Comparison of ENCODE assay signal across 1 cellular context in the genomic region with DNA sequence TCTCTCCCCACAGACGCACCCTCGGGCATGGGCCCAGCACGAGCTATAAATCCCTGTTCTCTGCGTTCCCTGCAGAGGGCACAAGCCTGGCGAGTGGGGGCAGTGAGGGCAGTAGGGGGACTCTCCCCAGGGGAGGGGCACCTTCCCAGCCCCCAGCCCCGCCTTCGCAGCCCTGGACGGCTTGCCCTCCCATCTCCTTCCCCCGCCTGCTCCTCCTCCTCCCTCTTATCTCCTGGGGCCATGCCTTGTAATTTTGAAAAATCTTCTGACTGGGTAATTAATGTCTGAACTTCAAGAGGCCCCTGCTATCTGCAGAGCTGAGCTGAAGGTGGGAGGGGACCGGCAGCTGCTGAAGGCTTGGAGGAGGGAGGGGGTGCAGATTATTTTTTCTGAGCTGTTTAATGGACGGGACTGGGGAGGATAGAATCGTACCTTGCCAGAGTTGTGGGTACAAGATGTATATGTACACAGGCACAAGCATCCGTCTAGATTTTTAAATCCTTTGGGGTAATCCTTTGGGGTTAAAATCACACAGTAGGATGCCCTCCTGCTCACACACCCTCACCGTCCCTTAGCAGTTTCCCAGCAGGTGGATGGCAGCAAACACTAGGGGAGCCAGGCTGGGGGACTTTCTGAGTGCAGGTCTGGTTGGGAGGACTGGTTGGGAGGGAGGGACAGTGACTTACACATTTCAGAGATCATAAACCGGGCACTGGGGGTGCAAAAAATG.
TF ChIP-seq lines count a peak whose summit lies in the region.

No MANE protein-coding gene starts in this region.

TF ChIP-seq in K562, 482 proteins besides CTCF, POLR2A, EP300 and RAD21 (continued from another document):
- peak; percentile 70 for TF ChIP-seq HMGN3 (IDR thresholded peaks at IDR 0.05; ENCODE audit: borderline replicate concordance, extremely low read depth, insufficient read length, low read depth, low read length)
- TF ChIP-seq, protein P1, sequence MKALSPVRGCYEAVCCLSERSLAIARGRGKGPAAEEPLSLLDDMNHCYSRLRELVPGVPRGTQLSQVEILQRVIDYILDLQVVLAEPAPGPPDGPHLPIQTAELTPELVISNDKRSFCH (CRISPR knock-in tag; IDR thresholded peaks at IDR 0.05): no peak
- TF ChIP-seq, protein P1 (tag; IDR thresholded peaks at IDR 0.05): no peak
- TF ChIP-seq, protein P2, sequence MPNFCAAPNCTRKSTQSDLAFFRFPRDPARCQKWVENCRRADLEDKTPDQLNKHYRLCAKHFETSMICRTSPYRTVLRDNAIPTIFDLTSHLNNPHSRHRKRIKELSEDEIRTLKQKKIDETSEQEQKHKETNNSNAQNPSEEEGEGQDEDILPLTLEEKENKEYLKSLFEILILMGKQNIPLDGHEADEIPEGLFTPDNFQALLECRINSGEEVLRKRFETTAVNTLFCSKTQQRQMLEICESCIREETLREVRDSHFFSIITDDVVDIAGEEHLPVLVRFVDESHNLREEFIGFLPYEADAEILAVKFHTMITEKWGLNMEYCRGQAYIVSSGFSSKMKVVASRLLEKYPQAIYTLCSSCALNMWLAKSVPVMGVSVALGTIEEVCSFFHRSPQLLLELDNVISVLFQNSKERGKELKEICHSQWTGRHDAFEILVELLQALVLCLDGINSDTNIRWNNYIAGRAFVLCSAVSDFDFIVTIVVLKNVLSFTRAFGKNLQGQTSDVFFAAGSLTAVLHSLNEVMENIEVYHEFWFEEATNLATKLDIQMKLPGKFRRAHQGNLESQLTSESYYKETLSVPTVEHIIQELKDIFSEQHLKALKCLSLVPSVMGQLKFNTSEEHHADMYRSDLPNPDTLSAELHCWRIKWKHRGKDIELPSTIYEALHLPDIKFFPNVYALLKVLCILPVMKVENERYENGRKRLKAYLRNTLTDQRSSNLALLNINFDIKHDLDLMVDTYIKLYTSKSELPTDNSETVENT (CRISPR knock-in tag; IDR thresholded peaks at IDR 0.05): no peak
- no peak for TF ChIP-seq DACH1 (IDR thresholded peaks at IDR 0.05; ENCODE audit: partially characterized antibody)
- TF ChIP-seq SAFB2 (IDR thresholded peaks at IDR 0.05; ENCODE audit: borderline replicate concordance, low read depth, low read length, severe bottlenecking): no peak
- TF ChIP-seq SMAD3 (CRISPR knock-in tag; conservative IDR thresholded peaks at IDR 0.05): no peak
- TF ChIP-seq RBFOX2 (IDR thresholded peaks at IDR 0.05; ENCODE audit: low read depth, low read length): no peak
- TF ChIP-seq NFIC (IDR thresholded peaks at IDR 0.05): peak; percentile 82
- no peak for TF ChIP-seq ZNF79 (CRISPR knock-in tag; IDR thresholded peaks at IDR 0.05; ENCODE audit: low read depth)
- TF ChIP-seq, protein P3, sequence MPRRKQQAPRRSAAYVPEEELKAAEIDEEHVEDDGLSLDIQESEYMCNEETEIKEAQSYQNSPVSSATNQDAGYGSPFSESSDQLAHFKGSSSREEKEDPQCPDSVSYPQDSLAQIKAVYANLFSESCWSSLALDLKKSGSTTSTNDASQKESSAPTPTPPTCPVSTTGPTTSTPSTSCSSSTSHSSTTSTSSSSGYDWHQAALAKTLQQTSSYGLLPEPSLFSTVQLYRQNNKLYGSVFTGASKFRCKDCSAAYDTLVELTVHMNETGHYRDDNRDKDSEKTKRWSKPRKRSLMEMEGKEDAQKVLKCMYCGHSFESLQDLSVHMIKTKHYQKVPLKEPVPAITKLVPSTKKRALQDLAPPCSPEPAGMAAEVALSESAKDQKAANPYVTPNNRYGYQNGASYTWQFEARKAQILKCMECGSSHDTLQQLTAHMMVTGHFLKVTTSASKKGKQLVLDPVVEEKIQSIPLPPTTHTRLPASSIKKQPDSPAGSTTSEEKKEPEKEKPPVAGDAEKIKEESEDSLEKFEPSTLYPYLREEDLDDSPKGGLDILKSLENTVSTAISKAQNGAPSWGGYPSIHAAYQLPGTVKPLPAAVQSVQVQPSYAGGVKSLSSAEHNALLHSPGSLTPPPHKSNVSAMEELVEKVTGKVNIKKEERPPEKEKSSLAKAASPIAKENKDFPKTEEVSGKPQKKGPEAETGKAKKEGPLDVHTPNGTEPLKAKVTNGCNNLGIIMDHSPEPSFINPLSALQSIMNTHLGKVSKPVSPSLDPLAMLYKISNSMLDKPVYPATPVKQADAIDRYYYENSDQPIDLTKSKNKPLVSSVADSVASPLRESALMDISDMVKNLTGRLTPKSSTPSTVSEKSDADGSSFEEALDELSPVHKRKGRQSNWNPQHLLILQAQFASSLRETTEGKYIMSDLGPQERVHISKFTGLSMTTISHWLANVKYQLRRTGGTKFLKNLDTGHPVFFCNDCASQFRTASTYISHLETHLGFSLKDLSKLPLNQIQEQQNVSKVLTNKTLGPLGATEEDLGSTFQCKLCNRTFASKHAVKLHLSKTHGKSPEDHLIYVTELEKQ (CRISPR knock-in tag; IDR thresholded peaks at IDR 0.05): no peak
- TF ChIP-seq PTRF (tag; IDR thresholded peaks at IDR 0.05): no peak
- peak; percentile 93 for TF ChIP-seq CBFA2T2 (conservative IDR thresholded peaks at IDR 0.05)
- TF ChIP-seq, protein P4, sequence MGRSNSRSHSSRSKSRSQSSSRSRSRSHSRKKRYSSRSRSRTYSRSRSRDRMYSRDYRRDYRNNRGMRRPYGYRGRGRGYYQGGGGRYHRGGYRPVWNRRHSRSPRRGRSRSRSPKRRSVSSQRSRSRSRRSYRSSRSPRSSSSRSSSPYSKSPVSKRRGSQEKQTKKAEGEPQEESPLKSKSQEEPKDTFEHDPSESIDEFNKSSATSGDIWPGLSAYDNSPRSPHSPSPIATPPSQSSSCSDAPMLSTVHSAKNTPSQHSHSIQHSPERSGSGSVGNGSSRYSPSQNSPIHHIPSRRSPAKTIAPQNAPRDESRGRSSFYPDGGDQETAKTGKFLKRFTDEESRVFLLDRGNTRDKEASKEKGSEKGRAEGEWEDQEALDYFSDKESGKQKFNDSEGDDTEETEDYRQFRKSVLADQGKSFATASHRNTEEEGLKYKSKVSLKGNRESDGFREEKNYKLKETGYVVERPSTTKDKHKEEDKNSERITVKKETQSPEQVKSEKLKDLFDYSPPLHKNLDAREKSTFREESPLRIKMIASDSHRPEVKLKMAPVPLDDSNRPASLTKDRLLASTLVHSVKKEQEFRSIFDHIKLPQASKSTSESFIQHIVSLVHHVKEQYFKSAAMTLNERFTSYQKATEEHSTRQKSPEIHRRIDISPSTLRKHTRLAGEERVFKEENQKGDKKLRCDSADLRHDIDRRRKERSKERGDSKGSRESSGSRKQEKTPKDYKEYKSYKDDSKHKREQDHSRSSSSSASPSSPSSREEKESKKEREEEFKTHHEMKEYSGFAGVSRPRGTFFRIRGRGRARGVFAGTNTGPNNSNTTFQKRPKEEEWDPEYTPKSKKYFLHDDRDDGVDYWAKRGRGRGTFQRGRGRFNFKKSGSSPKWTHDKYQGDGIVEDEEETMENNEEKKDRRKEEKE (IDR thresholded peaks at IDR 0.05; ENCODE audit: borderline replicate concordance in 1 of 2, control insufficient read depth in 1 of 2, low read depth in 2 of 2, low read length in 1 of 2): no peak
- no peak for TF ChIP-seq ZNF217 (CRISPR knock-in tag; IDR thresholded peaks at IDR 0.05)
- no peak for TF ChIP-seq MAFF (IDR thresholded peaks at IDR 0.05; ENCODE audit: low read length)
- no peak for TF ChIP-seq ATF1 (CRISPR knock-in tag; IDR thresholded peaks at IDR 0.05)
- peak; percentile 19; the same call in 1 of the 2 replicates for TF ChIP-seq ATF1 (tag; IDR thresholded peaks at IDR 0.05)
- no peak for TF ChIP-seq ZNF3 (CRISPR knock-in tag; IDR thresholded peaks at IDR 0.05)
- TF ChIP-seq PHB (CRISPR knock-in tag; IDR thresholded peaks at IDR 0.05): no peak
- TF ChIP-seq, protein P5, sequence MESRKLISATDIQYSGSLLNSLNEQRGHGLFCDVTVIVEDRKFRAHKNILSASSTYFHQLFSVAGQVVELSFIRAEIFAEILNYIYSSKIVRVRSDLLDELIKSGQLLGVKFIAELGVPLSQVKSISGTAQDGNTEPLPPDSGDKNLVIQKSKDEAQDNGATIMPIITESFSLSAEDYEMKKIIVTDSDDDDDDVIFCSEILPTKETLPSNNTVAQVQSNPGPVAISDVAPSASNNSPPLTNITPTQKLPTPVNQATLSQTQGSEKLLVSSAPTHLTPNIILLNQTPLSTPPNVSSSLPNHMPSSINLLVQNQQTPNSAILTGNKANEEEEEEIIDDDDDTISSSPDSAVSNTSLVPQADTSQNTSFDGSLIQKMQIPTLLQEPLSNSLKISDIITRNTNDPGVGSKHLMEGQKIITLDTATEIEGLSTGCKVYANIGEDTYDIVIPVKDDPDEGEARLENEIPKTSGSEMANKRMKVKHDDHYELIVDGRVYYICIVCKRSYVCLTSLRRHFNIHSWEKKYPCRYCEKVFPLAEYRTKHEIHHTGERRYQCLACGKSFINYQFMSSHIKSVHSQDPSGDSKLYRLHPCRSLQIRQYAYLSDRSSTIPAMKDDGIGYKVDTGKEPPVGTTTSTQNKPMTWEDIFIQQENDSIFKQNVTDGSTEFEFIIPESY (CRISPR knock-in tag; IDR thresholded peaks at IDR 0.05): no peak
- TF ChIP-seq ZSCAN32 (CRISPR knock-in tag; IDR thresholded peaks at IDR 0.05): no peak
- TF ChIP-seq RBM34 (IDR thresholded peaks at IDR 0.05; ENCODE audit: borderline replicate concordance, insufficient read depth, low read length): no peak
- TF ChIP-seq, protein P6, sequence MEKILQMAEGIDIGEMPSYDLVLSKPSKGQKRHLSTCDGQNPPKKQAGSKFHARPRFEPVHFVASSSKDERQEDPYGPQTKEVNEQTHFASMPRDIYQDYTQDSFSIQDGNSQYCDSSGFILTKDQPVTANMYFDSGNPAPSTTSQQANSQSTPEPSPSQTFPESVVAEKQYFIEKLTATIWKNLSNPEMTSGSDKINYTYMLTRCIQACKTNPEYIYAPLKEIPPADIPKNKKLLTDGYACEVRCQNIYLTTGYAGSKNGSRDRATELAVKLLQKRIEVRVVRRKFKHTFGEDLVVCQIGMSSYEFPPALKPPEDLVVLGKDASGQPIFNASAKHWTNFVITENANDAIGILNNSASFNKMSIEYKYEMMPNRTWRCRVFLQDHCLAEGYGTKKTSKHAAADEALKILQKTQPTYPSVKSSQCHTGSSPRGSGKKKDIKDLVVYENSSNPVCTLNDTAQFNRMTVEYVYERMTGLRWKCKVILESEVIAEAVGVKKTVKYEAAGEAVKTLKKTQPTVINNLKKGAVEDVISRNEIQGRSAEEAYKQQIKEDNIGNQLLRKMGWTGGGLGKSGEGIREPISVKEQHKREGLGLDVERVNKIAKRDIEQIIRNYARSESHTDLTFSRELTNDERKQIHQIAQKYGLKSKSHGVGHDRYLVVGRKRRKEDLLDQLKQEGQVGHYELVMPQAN (IDR thresholded peaks at IDR 0.05; ENCODE audit: borderline replicate concordance): no peak
- no peak for TF ChIP-seq ZNF224 (CRISPR knock-in tag; IDR thresholded peaks at IDR 0.05)
TF ChIP-seq in K562: peak in this region for 58.
